ENCODE assay signal across 9 cellular contexts in genomic region chr6:2902470-2902762, GRCh38. TPM values are rescaled to one million over a fixed set of nuclear protein-coding genes. Genes with fewer than 3 reads are reported as not detected.
A peak's percentile ranks its signal among the peaks of the same experiment; 100 is the strongest.
DNase-seq lines count a peak whose midpoint lies in the region; TF ChIP-seq lines count a peak whose summit lies in the region.
"Had no signal": no experiment of that assay in that cellular context is flagged by ENCODE, and none has a peak within 500 bp of the region (broad histone marks: within the 10 kb centered on the region; RNA-seq: fewer than 3 reads in every experiment).

No MANE protein-coding gene starts in this region.

- H3K4me1 Mint-ChIP-seq in activated T-helper 2 cell treated with anti-CD3 and anti-CD28 coated beads, Interferon-gamma antibody, Interleukin-2, Interleukin-4, amounts not matched to agents 10 μg/mL and 5 μg/mL and 100 μg/mL, durations not matched to agents 14 hours and 24 hours and 36 hours (ENCODE audit: low read depth) = peaks cover 52% of the 10 kb centered on the region
- H3K4me1 Mint-ChIP-seq in progenitor cell of endocrine pancreas (ENCODE audit: low read depth) = peaks cover 12% of the 10 kb centered on the region

- TF ChIP-seq CTCF in DOHH2 (IDR thresholded peaks at IDR 0.05; ENCODE audit: low read depth, low read length, poor library complexity, severe bottlenecking) = no peak
- TF ChIP-seq CTCF in left ventricle myocardium inferior (IDR thresholded peaks at IDR 0.05; ENCODE audit: borderline replicate concordance) = no peak
- TF ChIP-seq CTCF in progenitor cell of endocrine pancreas (IDR thresholded peaks at IDR 0.05; ENCODE audit: unreplicated experiment) = no peak

- H3K4me3 ChIP-seq in DOHH2 (ENCODE audit: low read length) = peak overlapping the region; percentile 89
- peak overlapping the region; percentile 95 for H3K4me3 ChIP-seq in left ventricle myocardium inferior
- H3K4me3 ChIP-seq: MG63 had no signal

- H3K27ac ChIP-seq in DOHH2 (ENCODE audit: low read depth, low read length) = peak overlapping the region; percentile 94
- H3K27ac ChIP-seq in left ventricle myocardium inferior (replicated peaks) = peak overlapping the region; percentile 94

- H3K27me3 ChIP-seq in DOHH2 (ENCODE audit: control insufficient read depth, low read length) (no peaks in the 10 kb centered on the region), left ventricle myocardium inferior (ENCODE audit: low read depth) (no peaks in the 10 kb centered on the region)
- H3K27me3 ChIP-seq: MG63 had no signal

- H3K9me2 ChIP-seq in DOHH2 (replicated peaks; ENCODE audit: control insufficient read depth, low read length) = no peaks in the 10 kb centered on the region

- H3K36me3 Mint-ChIP-seq in activated T-helper 2 cell treated with anti-CD3 and anti-CD28 coated beads, Interferon-gamma antibody, Interleukin-2, Interleukin-4, amounts not matched to agents 10 μg/mL and 5 μg/mL and 100 μg/mL, durations not matched to agents 14 hours and 24 hours and 36 hours (ENCODE audit: low read depth) = peaks cover 53% of the 10 kb centered on the region
- peaks cover 6% of the 10 kb centered on the region for H3K36me3 Mint-ChIP-seq in progenitor cell of endocrine pancreas (ENCODE audit: insufficient read depth)

- DNase-seq in activated T-helper 2 cell treated with anti-CD3 and anti-CD28 coated beads, Interferon-gamma antibody, Interleukin-2, Interleukin-4, amounts not matched to agents 10 μg/mL and 5 μg/mL and 100 μg/mL, durations not matched to agents 14 hours and 24 hours and 36 hours (ENCODE audit: low spot score) = no peak
- DNase-seq in left ventricle myocardium inferior = no peak
- no peak for DNase-seq in progenitor cell of endocrine pancreas (ENCODE audit: low spot score, unreplicated experiment)
- no peak for DNase-seq in Kasumi-1 (lab: John Stamatoyannopoulos, UW)
- DNase-seq in NCI-H526 (lab: John Stamatoyannopoulos, UW) = no peak
- DNase-seq in GM19238 (ENCODE audit: insufficient read length, low spot score) = no peak
- DNase-seq in NCI-H146 treated with DMSO at 0.1 percent for 48 hours (lab: John Stamatoyannopoulos, UW; ENCODE audit: unreplicated experiment) = no peak
- DNase-seq: MG63 had no signal

- peaks cover 58% of the 10 kb centered on the region for H3K79me2 ChIP-seq in DOHH2 (ENCODE audit: control insufficient read depth, low read length)

- H3K4me3 Mint-ChIP-seq in activated T-helper 2 cell treated with anti-CD3 and anti-CD28 coated beads, Interferon-gamma antibody, Interleukin-2, Interleukin-4, amounts not matched to agents 10 μg/mL and 5 μg/mL and 100 μg/mL, durations not matched to agents 14 hours and 24 hours and 36 hours (ENCODE audit: low read depth) = peak overlapping the region; percentile 99
- peak overlapping the region; percentile 83 for H3K4me3 Mint-ChIP-seq in progenitor cell of endocrine pancreas (ENCODE audit: low read depth)

- H3K27ac Mint-ChIP-seq in activated T-helper 2 cell treated with anti-CD3 and anti-CD28 coated beads, Interferon-gamma antibody, Interleukin-2, Interleukin-4, amounts not matched to agents 10 μg/mL and 5 μg/mL and 100 μg/mL, durations not matched to agents 14 hours and 24 hours and 36 hours = peak overlapping the region; percentile 92
- H3K27ac Mint-ChIP-seq in progenitor cell of endocrine pancreas = peak overlapping the region; percentile 90

- H3K4me2 ChIP-seq in DOHH2 (ENCODE audit: low read length) = peak overlapping the region; percentile 64

- H4K20me1 ChIP-seq in DOHH2 (ENCODE audit: control insufficient read depth, insufficient read depth, low read depth, low read length) = peaks cover 8% of the 10 kb centered on the region; the same call in 1 of the 2 replicates

- H3K27me3 Mint-ChIP-seq in activated T-helper 2 cell treated with anti-CD3 and anti-CD28 coated beads, Interferon-gamma antibody, Interleukin-2, Interleukin-4, amounts not matched to agents 10 μg/mL and 5 μg/mL and 100 μg/mL, durations not matched to agents 14 hours and 24 hours and 36 hours (ENCODE audit: low read depth) = no peaks in the 10 kb centered on the region
- peaks cover 31% of the 10 kb centered on the region for H3K27me3 Mint-ChIP-seq in progenitor cell of endocrine pancreas

- no peaks in the 10 kb centered on the region for H3K9me3 Mint-ChIP-seq in activated T-helper 2 cell treated with anti-CD3 and anti-CD28 coated beads, Interferon-gamma antibody, Interleukin-2, Interleukin-4, amounts not matched to agents 10 μg/mL and 5 μg/mL and 100 μg/mL, durations not matched to agents 14 hours and 24 hours and 36 hours
- H3K9me3 Mint-ChIP-seq in progenitor cell of endocrine pancreas (ENCODE audit: low read depth) = no peaks in the 10 kb centered on the region

- H3K4me1 ChIP-seq in DOHH2 (ENCODE audit: control insufficient read depth, low read length) (peaks cover 63% of the 10 kb centered on the region), left ventricle myocardium inferior (peaks cover 57% of the 10 kb centered on the region)

- intact Hi-C loops in activated T-helper 2 cell treated with anti-CD3 and anti-CD28 coated beads, Interferon-gamma antibody, Interleukin-2, Interleukin-4, amounts not matched to agents 10 μg/mL and 5 μg/mL and 100 μg/mL, durations not matched to agents 14 hours and 24 hours and 36 hours (cut with micrococcal nuclease) = loop anchor here (2.0 kb wide), 2 partner anchors 38 to 112 kb away; no protein-coding TSS in a partner anchor
- intact Hi-C loops in left ventricle myocardium inferior (cut with micrococcal nuclease) = no loop called here

- H3K36me3 ChIP-seq in DOHH2 (ENCODE audit: control insufficient read depth, low read length) (peaks cover 54% of the 10 kb centered on the region), left ventricle myocardium inferior (peaks cover 31% of the 10 kb centered on the region)
- H3K36me3 ChIP-seq: MG63 had no signal

- H3K9me3 ChIP-seq in DOHH2 (ENCODE audit: control insufficient read depth, insufficient read depth, low read length) = no peaks in the 10 kb centered on the region
- no peaks in the 10 kb centered on the region for H3K9me3 ChIP-seq in left ventricle myocardium inferior (replicated peaks)
- H3K9me3 ChIP-seq: MG63 had no signal

- H3F3A ChIP-seq in DOHH2 (ENCODE audit: control insufficient read depth, insufficient read depth) = peaks cover 40% of the 10 kb centered on the region

RNA-seq across cellular contexts. Expression of gene SERPINB9, which starts 0.7 kb away (rescaled TPM):
- 120 and 123 TPM in 2 replicates for total RNA-seq in activated T-helper 2 cell treated with anti-CD3 and anti-CD28 coated beads, Interferon-gamma antibody, Interleukin-2, Interleukin-4, amounts not matched to agents 10 μg/mL and 5 μg/mL and 100 μg/mL, durations not matched to agents 14 hours and 24 hours and 36 hours
- total RNA-seq in left ventricle myocardium inferior = 3.5 TPM
- 6.5 and 7.6 TPM in 2 replicates for total RNA-seq in progenitor cell of endocrine pancreas

Comparison
In these comparisons a context has a peak if more than half of its experiments do, and no peak if none do; other contexts are left out.
1. RNA of gene SERPINB9, which starts 0.7 kb away (total RNA-seq): 120 to 123 TPM in activated T-helper 2 cell treated with anti-CD3 and anti-CD28 coated beads, Interferon-gamma antibody, Interleukin-2, Interleukin-4, amounts not matched to agents 10 μg/mL and 5 μg/mL and 100 μg/mL, durations not matched to agents 14 hours and 24 hours and 36 hours; 6.5 to 7.6 TPM in progenitor cell of endocrine pancreas and 3.5 TPM in left ventricle myocardium inferior (single experiment); every median in the first group is over 10 times any median in the second.